ENCODE assay signal across 12 cellular contexts in genomic region chr4:164876680-164877324, GRCh38. TPM values are rescaled to one million over a fixed set of nuclear protein-coding genes. Genes with fewer than 3 reads are reported as not detected.
DNase-seq lines count a peak whose midpoint lies in the region; ATAC-seq, FAIRE-seq and TF ChIP-seq lines count a peak whose summit lies in the region.
"Had no signal": no experiment of that assay in that cellular context is flagged by ENCODE, and none has a peak within 500 bp of the region (broad histone marks: within the 10 kb centered on the region; RNA-seq: fewer than 3 reads in every experiment).

APELA (plus strand) TSS chr4:164877178; CDS start chr4:164877332, 154 bp downstream.

- 22 to 26% methylated on average over 7 of the region's 7 CpGs for WGBS in aorta, 2 donors

- H3K4me3 Mint-ChIP-seq in astrocyte (ENCODE audit: unreplicated experiment) = peak within 1 kb of the TSS; percentile 77

- no peaks in the 10 kb centered on the region for H4K20me1 ChIP-seq in astrocyte (ENCODE audit: insufficient read depth, low read length)

- H3K9me3 Mint-ChIP-seq in astrocyte (ENCODE audit: unreplicated experiment) = peaks cover 2% of the 10 kb centered on the region

- POLR2A ChIA-PET in A673 (lab: Charles Lee; ENCODE audit: low non-redundant PET) = interaction anchor here (0.6 kb wide), 1 partner anchor 10 kb away, joined by 3 read pairs; no protein-coding TSS in a partner anchor

- peak; percentile 65 for DNase-seq in A673 (ENCODE audit: low spot score)
- no peak for DNase-seq in astrocyte (ENCODE audit: low read depth)
- DNase-seq in NCI-H2029 (lab: John Stamatoyannopoulos, UW) = no peak
- no peak for DNase-seq in RCC 7860 (ENCODE audit: low spot score)
- no peak for DNase-seq in NCI-H774 (lab: John Stamatoyannopoulos, UW)
- DNase-seq in aorta = no peak
- DNase-seq: AML-193, anterior cingulate cortex had no signal

- no peaks in the 10 kb centered on the region for H3K9me3 ChIP-seq in A673 (ENCODE audit: low read depth, low read length, poor library complexity, severe bottlenecking)
- no peaks in the 10 kb centered on the region for H3K9me3 ChIP-seq in astrocyte (ENCODE audit: insufficient read depth, low read depth, low read length)
- peaks cover 1% of the 10 kb centered on the region for H3K9me3 ChIP-seq in aorta (ENCODE audit: control insufficient read depth, low read length)

- H3K4me1 ChIP-seq in A673 (ENCODE audit: insufficient read depth, low read length, poor library complexity, severe bottlenecking) (peaks cover 29% of the 10 kb centered on the region), astrocyte (ENCODE audit: insufficient read depth, low read length) (no peaks in the 10 kb centered on the region), aorta (ENCODE audit: control insufficient read depth in 1 of 2, insufficient read depth in 2 of 2, low read length in 2 of 2) (no peaks in the 10 kb centered on the region)

- no peaks in the 10 kb centered on the region for H3K27me3 Mint-ChIP-seq in astrocyte (ENCODE audit: low read depth, unreplicated experiment)

- H3K27me3 ChIP-seq in A673 (replicated peaks; ENCODE audit: insufficient read depth, low read depth, low read length, poor library complexity) = no peaks in the 10 kb centered on the region
- H3K27me3 ChIP-seq in astrocyte (ENCODE audit: insufficient read depth, low read length) = no peaks in the 10 kb centered on the region
- H3K27me3 ChIP-seq in aorta (ENCODE audit: control insufficient read depth in 1 of 2, insufficient read depth in 2 of 2, low read length in 1 of 2) = no peaks in the 10 kb centered on the region

- H3K27ac Mint-ChIP-seq in astrocyte (ENCODE audit: unreplicated experiment) = no peak within 1 kb of the TSS

- intact Hi-C loops in A673 (cut with micrococcal nuclease; ENCODE audit: unreplicated experiment) (loop anchor here (5.0 kb wide), 1 partner anchor 95 kb away; no protein-coding TSS in a partner anchor), aorta (cut with DNase I) (no loop called here)

- no peak within 1 kb of the TSS for H3K4me2 ChIP-seq in astrocyte (ENCODE audit: low read length)

- BruUV-seq in A673 (replicated peaks; lab: Mats Ljungman, UMichigan) = no TSS peak

- CTCF ChIA-PET in A673 (lab: Charles Lee) = interaction anchor here (0.6 kb wide), 1 partner anchor 11 kb away, joined by 3 read pairs; no protein-coding TSS in a partner anchor

- ATAC-seq in GM19438 (IDR thresholded peaks at IDR 0.05; ENCODE audit: low read depth, unreplicated experiment) = peak; percentile 99
- peak; percentile 100 for ATAC-seq in HG03097 (IDR thresholded peaks at IDR 0.05; ENCODE audit: low FRiP score, unreplicated experiment)
- ATAC-seq in aorta (ENCODE audit: low FRiP score) = no peak

- FAIRE-seq in astrocyte (lab: Jason Lieb, UNC) (no peak), RCC 7860 (lab: Jason Lieb, UNC) (no peak)

- H2AFZ ChIP-seq in astrocyte (ENCODE audit: low read depth, low read length) = no peak within 1 kb of the TSS

- H3K79me2 ChIP-seq in astrocyte (ENCODE audit: insufficient read depth, low read length) = no peaks in the 10 kb centered on the region

- H3K9ac ChIP-seq in astrocyte (ENCODE audit: low read length) = no peak within 1 kb of the TSS

- no peaks in the 10 kb centered on the region for H3K36me3 ChIP-seq in A673 (ENCODE audit: insufficient read depth, low read length, poor library complexity, severe bottlenecking)
- no peaks in the 10 kb centered on the region for H3K36me3 ChIP-seq in astrocyte (ENCODE audit: insufficient read depth, low read length)
- H3K36me3 ChIP-seq in aorta (ENCODE audit: control insufficient read depth in 1 of 2, insufficient read depth in 2 of 2, low read length in 1 of 2) = no peaks in the 10 kb centered on the region

- TF ChIP-seq CTCF in A673 (conservative IDR thresholded peaks at IDR 0.05; ENCODE audit: low read depth, low read length) (no peak), astrocyte (IDR thresholded peaks at IDR 0.05; ENCODE audit: insufficient read depth, low read depth, low read length) (no peak)

- H3K4me3 ChIP-seq in A673 (ENCODE audit: low read depth, low read length, poor library complexity, severe bottlenecking) (peak within 1 kb of the TSS; percentile 49), astrocyte (ENCODE audit: insufficient read depth, low read depth, low read length) (no peak within 1 kb of the TSS), aorta (ENCODE audit: low read length in 2 of 2) (no peak within 1 kb of the TSS)

- H3K27ac ChIP-seq in A673 (ENCODE audit: low read depth, low read length, poor library complexity, severe bottlenecking) (peak within 1 kb of the TSS; percentile 53), astrocyte (ENCODE audit: low read depth, low read length) (no peak within 1 kb of the TSS), aorta (ENCODE audit: low read depth in 1 of 2, low read length in 2 of 2) (no peak within 1 kb of the TSS)

- H3K36me3 Mint-ChIP-seq in astrocyte (ENCODE audit: low read depth, unreplicated experiment) = no peaks in the 10 kb centered on the region

- peaks cover 15% of the 10 kb centered on the region for H3K4me1 Mint-ChIP-seq in astrocyte (ENCODE audit: low read depth, unreplicated experiment)

RNA-seq across cellular contexts. Expression of gene APELA, which starts in this region (rescaled TPM):
- total RNA-seq in A673 (2021) = 16.5 and 16.9 TPM in 2 replicates
- total RNA-seq in astrocyte = 0.30 and 0.89 TPM in 2 replicates
- total RNA-seq in aorta = not detected
- not detected for polyA plus RNA-seq in aorta
- total RNA-seq: urinary bladder had no signal
- polyA plus RNA-seq: neural cell, urinary bladder had no signal
